ENCODE assay signal across 10 cellular contexts in the genomic region with DNA sequence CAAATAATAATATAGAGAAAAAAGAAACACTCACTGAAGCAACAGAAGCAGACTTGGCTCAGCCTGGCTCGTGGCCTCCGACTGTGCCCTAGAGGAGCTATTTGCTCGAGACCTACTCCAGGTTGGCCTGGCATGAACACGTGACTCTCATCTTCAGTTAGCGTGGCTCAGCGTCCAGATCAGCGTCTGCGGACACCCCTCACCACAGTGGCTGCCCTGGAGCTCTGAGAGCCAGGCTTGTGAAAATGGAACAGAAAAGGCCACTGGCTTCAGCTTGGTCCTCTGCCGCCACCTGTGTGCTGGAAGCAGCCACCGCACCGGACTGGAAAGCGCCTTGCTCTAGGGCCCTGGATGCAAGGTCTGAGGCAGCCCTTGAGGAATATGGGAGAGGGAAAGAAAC.
A peak's percentile ranks its signal among the peaks of the same experiment; 100 is the strongest.
DNase-seq lines count a peak whose midpoint lies in the region; ATAC-seq, FAIRE-seq and TF ChIP-seq lines count a peak whose summit lies in the region.
"Had no signal": no experiment of that assay in that cellular context is flagged by ENCODE, and none has a peak within 500 bp of the region (broad histone marks: within the 10 kb centered on the region; RNA-seq: fewer than 3 reads in every experiment).

No MANE protein-coding gene starts in this region.

- ATAC-seq in Right ventricle myocardium inferior (no peak), GM21528 (IDR thresholded peaks at IDR 0.05; ENCODE audit: low FRiP score, unreplicated experiment) (no peak), heart left ventricle (no peak)

- H3K4me1 Mint-ChIP-seq in activated CD4-positive, alpha-beta memory T cell treated with anti-CD3 and anti-CD28 coated beads, Interleukin-2, amount 10 ng/mL, durations not matched to agents 7 days and 5 days: no peaks in the 10 kb centered on the region

- no peak overlapping the region for H3K27ac Mint-ChIP-seq in activated CD4-positive, alpha-beta memory T cell treated with anti-CD3 and anti-CD28 coated beads, Interleukin-2, amount 10 ng/mL, durations not matched to agents 7 days and 5 days
- H3K27ac Mint-ChIP-seq: stimulated activated naive CD8-positive, alpha-beta T cell treated with anti-CD3 and anti-CD28 coated beads, Interleukin-15, Interleukin-2, amounts not matched to agents 100 ng/mL and 50 ng/mL, for 24 hours had no signal

- H3K36me3 Mint-ChIP-seq in activated CD4-positive, alpha-beta memory T cell treated with anti-CD3 and anti-CD28 coated beads, Interleukin-2, amount 10 ng/mL, durations not matched to agents 7 days and 5 days (ENCODE audit: low read depth): no peaks in the 10 kb centered on the region

- DNase-seq in Right ventricle myocardium inferior (ENCODE audit: missing footprints) (peak; percentile 50), right atrium auricular region (ENCODE audit: low spot score) (no peak), HK-2 (ENCODE audit: unreplicated experiment) (peak; percentile 22), colonic mucosa (no peak), urothelium cell line (ENCODE audit: low spot score) (peak; percentile 70), heart left ventricle (no peak)
- DNase-seq in activated CD4-positive, alpha-beta memory T cell treated with anti-CD3 and anti-CD28 coated beads, Interleukin-2, amount 10 ng/mL, durations not matched to agents 7 days and 5 days: no peak

- H3K9ac ChIP-seq in colonic mucosa (ENCODE audit: low read depth in 2 of 2, low read length in 2 of 2): no peak overlapping the region

- 46 to 66% (median 52%) methylated on average over 12 of the region's 12 CpGs for WGBS in heart left ventricle, 4 donors

- H3K4me3 ChIP-seq in right atrium auricular region (no peak overlapping the region), colonic mucosa (no peak overlapping the region), heart left ventricle (no peak overlapping the region)

- POLR2A ChIA-PET in activated CD4-positive, alpha-beta memory T cell treated with anti-CD3 and anti-CD28 coated beads, Interleukin-2, amount 10 ng/mL, durations not matched to agents 7 days and 5 days (lab: Charles Lee): no interaction called here

- CTCF ChIA-PET in activated CD4-positive, alpha-beta memory T cell treated with anti-CD3 and anti-CD28 coated beads, Interleukin-2, amount 10 ng/mL, durations not matched to agents 7 days and 5 days (lab: Charles Lee): no interaction called here

- peaks cover 8% of the 10 kb centered on the region for H3K9me3 Mint-ChIP-seq in activated CD4-positive, alpha-beta memory T cell treated with anti-CD3 and anti-CD28 coated beads, Interleukin-2, amount 10 ng/mL, durations not matched to agents 7 days and 5 days

- FAIRE-seq in urothelium cell line (lab: Jason Lieb, UNC): no peak
- FAIRE-seq: G401.6 had no signal

- H3K27me3 Mint-ChIP-seq in activated CD4-positive, alpha-beta memory T cell treated with anti-CD3 and anti-CD28 coated beads, Interleukin-2, amount 10 ng/mL, durations not matched to agents 7 days and 5 days: no peaks in the 10 kb centered on the region
- H3K27me3 Mint-ChIP-seq: stimulated activated naive CD8-positive, alpha-beta T cell treated with anti-CD3 and anti-CD28 coated beads, Interleukin-15, Interleukin-2, amounts not matched to agents 100 ng/mL and 50 ng/mL, for 24 hours had no signal

- H3K27me3 ChIP-seq in right atrium auricular region (no peaks in the 10 kb centered on the region), colonic mucosa (no peaks in the 10 kb centered on the region), heart left ventricle (no peaks in the 10 kb centered on the region)

- H3K4me1 ChIP-seq in right atrium auricular region: no peaks in the 10 kb centered on the region
- no peaks in the 10 kb centered on the region for H3K4me1 ChIP-seq in colonic mucosa
- no peaks in the 10 kb centered on the region for H3K4me1 ChIP-seq in heart left ventricle

- H3K36me3 ChIP-seq in right atrium auricular region (no peaks in the 10 kb centered on the region), colonic mucosa (no peaks in the 10 kb centered on the region), heart left ventricle (no peaks in the 10 kb centered on the region)

- no peak for TF ChIP-seq POLR2A in heart left ventricle (IDR thresholded peaks at IDR 0.05)

- no peak for TF ChIP-seq CTCF in right atrium auricular region (IDR thresholded peaks at IDR 0.05)
- TF ChIP-seq CTCF in colonic mucosa (IDR thresholded peaks at IDR 0.05): peak; percentile 15
- TF ChIP-seq CTCF in heart left ventricle (IDR thresholded peaks at IDR 0.05): no peak

- H3K4me3 Mint-ChIP-seq in activated CD4-positive, alpha-beta memory T cell treated with anti-CD3 and anti-CD28 coated beads, Interleukin-2, amount 10 ng/mL, durations not matched to agents 7 days and 5 days: no peak overlapping the region
- H3K4me3 Mint-ChIP-seq: stimulated activated naive CD8-positive, alpha-beta T cell treated with anti-CD3 and anti-CD28 coated beads, Interleukin-15, Interleukin-2, amounts not matched to agents 100 ng/mL and 50 ng/mL, for 24 hours had no signal

- H3K9me3 ChIP-seq in right atrium auricular region: no peaks in the 10 kb centered on the region
- H3K9me3 ChIP-seq in colonic mucosa: no peaks in the 10 kb centered on the region
- peaks cover 0 to 12% (median 0%) of the 10 kb centered on the region in 12 donors for H3K9me3 ChIP-seq in heart left ventricle

- H3K27ac ChIP-seq in right atrium auricular region (no peak overlapping the region), colonic mucosa (no peak overlapping the region), heart left ventricle (no peak overlapping the region)

- intact Hi-C loops in Right ventricle myocardium inferior (cut with DNase I): no loop called here
- intact Hi-C loops in colonic mucosa (cut with DNase I): no loop called here
- intact Hi-C loops in heart left ventricle (cut with DNase I): no loop called here

Comparison
In these comparisons a context has a peak if more than half of its experiments do, and no peak if none do; other contexts are left out.
1. DNase-seq: peak in Right ventricle myocardium inferior (single experiment), HK-2 (single experiment) and urothelium cell line (single experiment); none in right atrium auricular region (single experiment), colonic mucosa (single experiment), activated CD4-positive, alpha-beta memory T cell treated with anti-CD3 and anti-CD28 coated beads, Interleukin-2, amount 10 ng/mL, durations not matched to agents 7 days and 5 days (single experiment) and heart left ventricle (0 of 5).